16 cellular contexts compared by ENCODE assay signal in genomic region chr16:1531638-1531910, GRCh38. TPM values are rescaled to one million over a fixed set of nuclear protein-coding genes. Genes with fewer than 3 reads are reported as not detected.
DNase-seq lines count a peak whose midpoint lies in the region; ATAC-seq and TF ChIP-seq lines count a peak whose summit lies in the region.
"Had no signal": no experiment of that assay in that cellular context is flagged by ENCODE, and none has a peak within 500 bp of the region (broad histone marks: within the 10 kb centered on the region; RNA-seq: fewer than 3 reads in every experiment).

No MANE protein-coding gene starts in this region.

- peak overlapping the region; percentile 90 for H2BK120ac ChIP-seq in mesenchymal stem cell (ENCODE audit: low read depth, low read length)

- H3F3A ChIP-seq in smooth muscle cell (ENCODE audit: low read depth), result peaks cover 4% of the 10 kb centered on the region

- no peaks in the 10 kb centered on the region for H4K20me1 ChIP-seq in smooth muscle cell (ENCODE audit: low read depth)

- peak overlapping the region in 1 of 2 experiments; percentile 53 for H3K14ac ChIP-seq in mesenchymal stem cell (ENCODE audit: low read length in 2 of 2)

- peak overlapping the region; percentile 96 for H2BK12ac ChIP-seq in mesenchymal stem cell (ENCODE audit: low read length in 2 of 2)

- H2BK15ac ChIP-seq in mesenchymal stem cell (ENCODE audit: low read depth, poor library complexity, severe bottlenecking), result peak overlapping the region; percentile 97

- H4K8ac ChIP-seq in mesenchymal stem cell (ENCODE audit: low read length), result peak overlapping the region; percentile 94

- peaks cover 52% of the 10 kb centered on the region for H3K4me1 Mint-ChIP-seq in chondrocyte (ENCODE audit: low read depth)

- H2BK5ac ChIP-seq in mesenchymal stem cell (ENCODE audit: low read depth, low read length, poor library complexity, severe bottlenecking), result no peak overlapping the region

- H3K9me3 ChIP-seq in mesenchymal stem cell (ENCODE audit: control insufficient read depth, low read length) (no peaks in the 10 kb centered on the region), smooth muscle cell (replicated peaks; ENCODE audit: low read depth) (no peaks in the 10 kb centered on the region)

- H4K91ac ChIP-seq in mesenchymal stem cell (ENCODE audit: low read length), result peak overlapping the region; percentile 95

- no peaks in the 10 kb centered on the region for H3K9me3 Mint-ChIP-seq in chondrocyte (ENCODE audit: low read depth)
- H3K9me3 Mint-ChIP-seq: GM23338 had no signal

- no peak for ATAC-seq in HG02938 (IDR thresholded peaks at IDR 0.05; ENCODE audit: unreplicated experiment)
- ATAC-seq in GM21390 (IDR thresholded peaks at IDR 0.05; ENCODE audit: unreplicated experiment), result no peak
- ATAC-seq in HG03571 (IDR thresholded peaks at IDR 0.05; ENCODE audit: unreplicated experiment), result no peak
- ATAC-seq: GM23338 had no signal

- peaks cover 22% of the 10 kb centered on the region for H3K79me1 ChIP-seq in mesenchymal stem cell (replicated peaks; ENCODE audit: low read length, poor library complexity, severe bottlenecking)

- H3K18ac ChIP-seq in mesenchymal stem cell (ENCODE audit: low read depth in 1 of 2, low read length in 2 of 2), result peak overlapping the region; percentile 79 to 93

- no peak overlapping the region for H3K4me3 Mint-ChIP-seq in chondrocyte (ENCODE audit: unreplicated experiment)
- H3K4me3 Mint-ChIP-seq: GM23338 had no signal

- no peak overlapping the region for H3K23ac ChIP-seq in mesenchymal stem cell (ENCODE audit: low read length in 2 of 2)

- H3K4me3 ChIP-seq in mesenchymal stem cell (ENCODE audit: insufficient read depth in 1 of 2, low read depth in 1 of 2, low read length in 2 of 2) (peak overlapping the region in 1 of 2 experiments; percentile 53), smooth muscle cell (no peak overlapping the region)
- H3K4me3 ChIP-seq: GM23338 had no signal

- H3K9ac ChIP-seq in mesenchymal stem cell (ENCODE audit: low read length) (peak overlapping the region; percentile 66), smooth muscle cell (ENCODE audit: low read depth) (no peak overlapping the region)

- H3K27me3 Mint-ChIP-seq in chondrocyte (ENCODE audit: low read depth), result no peaks in the 10 kb centered on the region

- peaks cover 6 to 40% of the 10 kb centered on the region in 2 experiments for H3K36me3 ChIP-seq in mesenchymal stem cell (ENCODE audit: control insufficient read depth in 1 of 2, insufficient read depth in 2 of 2, low read depth in 1 of 2, low read length in 2 of 2)
- H3K36me3 ChIP-seq in smooth muscle cell (ENCODE audit: low read depth), result no peaks in the 10 kb centered on the region

- H3K27me3 ChIP-seq in mesenchymal stem cell (ENCODE audit: control insufficient read depth in 1 of 2, insufficient read depth in 1 of 2, low read length in 2 of 2) (no peaks in the 10 kb centered on the region), smooth muscle cell (ENCODE audit: low read depth) (no peaks in the 10 kb centered on the region)

- no peak overlapping the region for H2AFZ ChIP-seq in mesenchymal stem cell (ENCODE audit: low read depth, low read length)
- H2AFZ ChIP-seq in smooth muscle cell (ENCODE audit: low read depth), result no peak overlapping the region
- H2AFZ ChIP-seq: GM23338 had no signal

- H3K4me2 ChIP-seq in mesenchymal stem cell (ENCODE audit: low read length, poor library complexity, severe bottlenecking) (no peak overlapping the region), smooth muscle cell (peak overlapping the region; percentile 55)
- H3K4me2 ChIP-seq: GM23338 had no signal

- H3K79me2 ChIP-seq in smooth muscle cell (ENCODE audit: low read depth), result peaks cover 20% of the 10 kb centered on the region

- TF ChIP-seq CTCF in C4-2B (conservative IDR thresholded peaks at IDR 0.05), result no peak
- TF ChIP-seq CTCF in chondrocyte (IDR thresholded peaks at IDR 0.05), result no peak
- TF ChIP-seq CTCF in smooth muscle cell (IDR thresholded peaks at IDR 0.05; ENCODE audit: borderline replicate concordance, insufficient read depth, poor library complexity, severe bottlenecking), result no peak

- peak overlapping the region; percentile 45 for H3K27ac ChIP-seq in C4-2B
- no peak overlapping the region for H3K27ac ChIP-seq in mesenchymal stem cell (ENCODE audit: low read length, poor library complexity, severe bottlenecking)
- H3K27ac ChIP-seq in smooth muscle cell (ENCODE audit: low read depth), result peak overlapping the region; percentile 22

- no peak overlapping the region for H2AK5ac ChIP-seq in mesenchymal stem cell (ENCODE audit: low read length, severe bottlenecking)

- H3K27ac Mint-ChIP-seq in chondrocyte (ENCODE audit: unreplicated experiment), result peak overlapping the region; percentile 87
- H3K27ac Mint-ChIP-seq: GM23338 had no signal

- H3K4me1 ChIP-seq in mesenchymal stem cell (ENCODE audit: control insufficient read depth, insufficient read depth, low read depth, low read length), result peaks cover 32% of the 10 kb centered on the region
- no peaks in the 10 kb centered on the region for H3K4me1 ChIP-seq in smooth muscle cell (ENCODE audit: low read depth)

- H3K4ac ChIP-seq in mesenchymal stem cell (ENCODE audit: low read depth in 1 of 2, low read length in 2 of 2), result peak overlapping the region; percentile 73 to 85

- DNase-seq in chondrocyte (ENCODE audit: low spot score), result no peak
- no peak for DNase-seq in mesenchymal stem cell
- no peak for DNase-seq in smooth muscle cell (lab: John Stamatoyannopoulos, UW; ENCODE audit: unreplicated experiment)
- no peak for DNase-seq in NCI-H2171 (lab: John Stamatoyannopoulos, UW)
- DNase-seq: anterior cingulate cortex; Calu3; midbrain; posterior cingulate gyrus; SHP77 treated with DMSO at 0.1 percent for 48 hours; stimulated activated CD4-positive, alpha-beta T cell treated with anti-CD3 and anti-CD28 coated beads, Interleukin-2, amount 100 ng/mL, for 24 hours had no signal

- 96% methylated on average over 13 of the region's 14 CpGs for WGBS in mesenchymal stem cell
- 95% methylated on average over 14 of the region's 14 CpGs for WGBS in smooth muscle cell (ENCODE audit: low lambda C conversion rate)

- H3K36me3 Mint-ChIP-seq in chondrocyte (ENCODE audit: low read depth), result peaks cover under 1% of the 10 kb centered on the region

RNA-seq across cellular contexts. Expression of gene TMEM204, which starts 1.9 kb away (rescaled TPM):
- 2.9 to 9.7 TPM (median 8.4 TPM) in 3 replicates for total RNA-seq in chondrocyte
- polyA plus RNA-seq in mesenchymal stem cell (2013, experiment 1 of 2), result 12.5 TPM
- polyA plus RNA-seq in mesenchymal stem cell (2013, experiment 2 of 2), result 13.0 TPM
- 0.31 and 0.90 TPM in 2 replicates for total RNA-seq in smooth muscle cell
- 3.0 and 4.2 TPM in 2 replicates for polyA plus RNA-seq in smooth muscle cell
- total RNA-seq: Calu3 had no signal

RNA-seq across cellular contexts. Expression of gene TELO2, which starts 38.4 kb away (rescaled TPM):
- total RNA-seq in chondrocyte, result 19.3 to 30.9 TPM (median 21.7 TPM) in 3 replicates
- polyA plus RNA-seq in mesenchymal stem cell (2013, experiment 1 of 2), result 10.0 TPM
- 10.2 TPM for polyA plus RNA-seq in mesenchymal stem cell (2013, experiment 2 of 2)
- 4.8 and 6.5 TPM in 2 replicates for total RNA-seq in smooth muscle cell
- polyA plus RNA-seq in smooth muscle cell, result 22.9 and 25.1 TPM in 2 replicates

RNA-seq across cellular contexts. Expression of gene PTX4, which starts 42.8 kb away (rescaled TPM):
- total RNA-seq in chondrocyte (not detected in 3 replicates), smooth muscle cell (not detected in 2 replicates)
- not detected for polyA plus RNA-seq in mesenchymal stem cell (2013, experiment 1 of 2)
- not detected for polyA plus RNA-seq in mesenchymal stem cell (2013, experiment 2 of 2)
- not detected in 2 replicates for polyA plus RNA-seq in smooth muscle cell
- total RNA-seq: Calu3, GM23338 had no signal
- polyA plus RNA-seq: AG04450, GM23338 had no signal

RNA-seq across cellular contexts. Expression of gene CLCN7, which starts 56.7 kb away (rescaled TPM):
- total RNA-seq in chondrocyte (81.7 to 97.0 TPM (median 95.2 TPM) in 3 replicates), smooth muscle cell (15.6 and 25.9 TPM in 2 replicates)
- 91.3 TPM for polyA plus RNA-seq in mesenchymal stem cell (2013, experiment 1 of 2)
- polyA plus RNA-seq in mesenchymal stem cell (2013, experiment 2 of 2), result 88.2 TPM
- 45.2 and 59.9 TPM in 2 replicates for polyA plus RNA-seq in smooth muscle cell
